8 cellular contexts compared by ENCODE assay signal in genomic region chr5:154446183-154447073, GRCh38. TPM values are rescaled to one million over a fixed set of nuclear protein-coding genes. Genes with fewer than 3 reads are reported as not detected.
DNase-seq lines count a peak whose midpoint lies in the region; ATAC-seq and TF ChIP-seq lines count a peak whose summit lies in the region.

No MANE protein-coding gene starts in this region.

- ATAC-seq in GM19452 (IDR thresholded peaks at IDR 0.05; ENCODE audit: unreplicated experiment), result peak; percentile 20
- ATAC-seq in WTC11, result peak; percentile 7

- peaks cover 8% of the 10 kb centered on the region for H3K27me3 Mint-ChIP-seq in WTC11 (ENCODE audit: low read depth)
- no peaks in the 10 kb centered on the region for H3K27me3 Mint-ChIP-seq in chondrocyte (ENCODE audit: low read depth)

- DNase-seq in HPDE6-E6E7 (ENCODE audit: extremely low spot score), result peak; percentile 46
- DNase-seq in WTC11 (ENCODE audit: low spot score), result peak; percentile 67
- peak; percentile 94 for DNase-seq in chondrocyte (ENCODE audit: low spot score)
- peak; percentile 66 for DNase-seq in stimulated activated CD4-positive, alpha-beta T cell treated with anti-CD3 and anti-CD28 coated beads, Interleukin-15, amount 100 ng/mL, for 24 hours
- DNase-seq in NCI-H1930 (lab: John Stamatoyannopoulos, UW), result no peak

- peaks cover 9% of the 10 kb centered on the region for H3K36me3 Mint-ChIP-seq in WTC11
- H3K36me3 Mint-ChIP-seq in chondrocyte (ENCODE audit: low read depth), result peaks cover 7% of the 10 kb centered on the region

- H3K9me3 Mint-ChIP-seq in WTC11 (no peaks in the 10 kb centered on the region), chondrocyte (ENCODE audit: low read depth) (no peaks in the 10 kb centered on the region)

- peaks cover 18% of the 10 kb centered on the region for H3K4me1 Mint-ChIP-seq in WTC11
- H3K4me1 Mint-ChIP-seq in chondrocyte (ENCODE audit: low read depth), result peaks cover 36% of the 10 kb centered on the region

- CTCF ChIA-PET in WTC11 (lab: Charles Lee), result interaction anchor here (0.6 to 2.1 kb wide), 5 partner anchors 15 to 374 kb away, joined by 3 to 15 read pairs (median 6); no protein-coding TSS in a partner anchor

- H3K4me3 Mint-ChIP-seq in WTC11 (peak overlapping the region; percentile 81), chondrocyte (ENCODE audit: unreplicated experiment) (peak overlapping the region; percentile 82)

- TF ChIP-seq CTCF in C4-2B (conservative IDR thresholded peaks at IDR 0.05), result no peak
- TF ChIP-seq CTCF in WTC11 (IDR thresholded peaks at IDR 0.05), result no peak
- TF ChIP-seq CTCF in chondrocyte (IDR thresholded peaks at IDR 0.05), result no peak

- no peak overlapping the region for H3K27ac Mint-ChIP-seq in WTC11
- H3K27ac Mint-ChIP-seq in chondrocyte (ENCODE audit: unreplicated experiment), result peak overlapping the region; percentile 85

- no peaks in the 10 kb centered on the region for H3K27me3 ChIP-seq in layer of hippocampus (ENCODE audit: control insufficient read depth, insufficient read depth, low read length)

- POLR2A ChIA-PET in WTC11 (lab: Charles Lee), result no interaction called here

- H3K27ac ChIP-seq in C4-2B, result peak overlapping the region; percentile 67
- peak overlapping the region; percentile 58 for H3K27ac ChIP-seq in layer of hippocampus (ENCODE audit: low read depth, low read length)

TF ChIP-seq in WTC11, 78 proteins besides CTCF, POLR2A, EP300 and RAD21:
- TF ChIP-seq TEAD1 (CRISPR knock-in tag; IDR thresholded peaks at IDR 0.05), result no peak
- peak; percentile 2; the same call in 1 of the 2 replicates for TF ChIP-seq FOXP1 (CRISPR knock-in tag; IDR thresholded peaks at IDR 0.05; ENCODE audit: borderline replicate concordance)
- TF ChIP-seq, protein P1, sequence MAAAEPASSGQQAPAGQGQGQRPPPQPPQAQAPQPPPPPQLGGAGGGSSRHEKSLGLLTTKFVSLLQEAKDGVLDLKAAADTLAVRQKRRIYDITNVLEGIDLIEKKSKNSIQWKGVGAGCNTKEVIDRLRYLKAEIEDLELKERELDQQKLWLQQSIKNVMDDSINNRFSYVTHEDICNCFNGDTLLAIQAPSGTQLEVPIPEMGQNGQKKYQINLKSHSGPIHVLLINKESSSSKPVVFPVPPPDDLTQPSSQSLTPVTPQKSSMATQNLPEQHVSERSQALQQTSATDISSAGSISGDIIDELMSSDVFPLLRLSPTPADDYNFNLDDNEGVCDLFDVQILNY (CRISPR knock-in tag; IDR thresholded peaks at IDR 0.05), result no peak

RNA-seq across cellular contexts. Expression of gene SAP30L, which starts 0.6 kb away (rescaled TPM):
- total RNA-seq in WTC11 (2021), result 25.6 to 33.5 TPM (median 32.0 TPM) in 3 replicates
- 33.8 to 38.5 TPM (median 34.4 TPM) in 3 replicates for total RNA-seq in chondrocyte

RNA-seq across cellular contexts. Expression of gene HAND1, which starts 31.6 kb away (rescaled TPM):
- total RNA-seq in WTC11 (2021) (not detected in 3 replicates), chondrocyte (not detected in 3 replicates)

Comparison
In these comparisons a context has a peak if more than half of its experiments do, and no peak if none do; other contexts are left out.
1. DNase-seq: peak in HPDE6-E6E7 (single experiment), WTC11 (single experiment), chondrocyte (single experiment) and stimulated activated CD4-positive, alpha-beta T cell treated with anti-CD3 and anti-CD28 coated beads, Interleukin-15, amount 100 ng/mL, for 24 hours (single experiment); none in NCI-H1930 (0 of 2).